Comparison of ENCODE assay signal across 8 cellular contexts in the genomic region with DNA sequence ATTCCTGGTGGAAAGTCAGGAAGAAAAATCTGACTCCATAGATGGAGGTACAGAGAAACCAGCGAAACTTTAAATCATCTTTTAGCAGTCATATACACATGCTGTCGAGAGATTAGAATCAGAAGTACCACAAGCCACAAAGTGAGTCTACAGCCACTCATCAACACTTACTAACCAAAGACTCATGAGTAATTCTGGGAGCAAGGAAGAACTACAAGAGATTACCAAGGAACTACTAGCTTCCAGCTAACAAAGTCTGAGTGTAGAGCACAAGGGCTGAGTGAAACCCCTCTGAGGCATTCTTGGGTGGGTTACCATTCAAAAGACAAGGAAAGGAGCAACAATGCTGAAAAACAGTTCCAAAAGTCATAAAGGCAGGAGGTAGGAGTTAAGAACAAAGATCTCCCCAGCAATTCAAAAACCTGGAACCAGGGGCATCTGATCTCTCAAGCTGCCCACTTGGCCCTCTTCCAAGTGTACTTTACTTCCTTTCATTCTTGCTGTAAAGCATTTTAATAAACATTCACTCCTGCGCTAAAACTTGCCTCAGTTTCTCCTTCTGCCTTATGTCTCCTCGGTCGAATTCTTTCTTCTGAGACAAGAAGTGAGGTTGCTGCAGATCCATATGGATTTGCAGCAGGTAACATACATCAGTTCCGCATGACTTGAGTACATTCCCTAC. TPM values are rescaled to one million over a fixed set of nuclear protein-coding genes. Genes with fewer than 3 reads are reported as not detected.
A peak's percentile ranks its signal among the peaks of the same experiment; 100 is the strongest.
DNase-seq lines count a peak whose midpoint lies in the region; ATAC-seq and TF ChIP-seq lines count a peak whose summit lies in the region.

No MANE protein-coding gene starts in this region.

- DNase-seq in Right ventricle myocardium superior (no peak), heart left ventricle (no peak), RPMI7951 (ENCODE audit: low read depth) (peak; percentile 76), fibroblast of villous mesenchyme (ENCODE audit: low read depth) (peak; percentile 39), tibial artery (no peak), amniotic stem cell (lab: John Stamatoyannopoulos, UW) (no peak), retina (no peak)

- peaks cover 0 to 47% (median 15%) of the 10 kb centered on the region in 12 donors for H3K4me1 ChIP-seq in heart left ventricle
- peaks cover 0 to 13% (median 8%) of the 10 kb centered on the region in 4 donors for H3K4me1 ChIP-seq in tibial artery

- peaks cover 0 to 16% (median 8%) of the 10 kb centered on the region in 9 donors for H3K36me3 ChIP-seq in heart left ventricle
- H3K36me3 ChIP-seq in tibial artery, result peaks cover 0 to 13% (median 0%) of the 10 kb centered on the region in 3 donors

- TF ChIP-seq CTCF in heart left ventricle (IDR thresholded peaks at IDR 0.05) (no peak), fibroblast of villous mesenchyme (IDR thresholded peaks at IDR 0.05; ENCODE audit: insufficient read depth, low read depth, low read length) (no peak), tibial artery (IDR thresholded peaks at IDR 0.05) (no peak)

- H3K27ac ChIP-seq in heart left ventricle (peak overlapping the region in 1 of 12 donors; percentile 65), tibial artery (no peak overlapping the region)

- no peaks in the 10 kb centered on the region for H3K27me3 ChIP-seq in heart left ventricle
- no peaks in the 10 kb centered on the region for H3K27me3 ChIP-seq in tibial artery

- intact Hi-C loops in Right ventricle myocardium superior (cut with DNase I) (no loop called here), heart left ventricle (cut with DNase I) (no loop called here), tibial artery (cut with DNase I; ENCODE audit: low total_unique reads) (no loop called here)

- H3K9me3 ChIP-seq in heart left ventricle (peaks cover 0 to 16% (median 3%) of the 10 kb centered on the region in 12 donors), tibial artery (no peaks in the 10 kb centered on the region)

- TF ChIP-seq POLR2A in heart left ventricle (IDR thresholded peaks at IDR 0.05), result no peak

- 83 to 87% (median 85%) methylated on average over 6 of the region's 6 CpGs for WGBS in heart left ventricle, 4 donors

- ATAC-seq in Right ventricle myocardium superior (ENCODE audit: poor library complexity) (peak; percentile 15), heart left ventricle (no peak), HG02973 (IDR thresholded peaks at IDR 0.05; ENCODE audit: unreplicated experiment) (peak; percentile 38)

- H3K4me3 ChIP-seq in heart left ventricle (no peak overlapping the region), fibroblast of villous mesenchyme (ENCODE audit: low read depth, low read length) (no peak overlapping the region), tibial artery (no peak overlapping the region)

RNA-seq across cellular contexts. Expression of a gene that starts 13.0 kb away (rescaled TPM):
- 17.3 TPM for total RNA-seq in Right ventricle myocardium superior
- total RNA-seq in heart left ventricle, result 10 to 100 TPM; 16.9 to 28.4 (median 21.0) TPM
- polyA plus RNA-seq in heart left ventricle, result 10 to 100 TPM; 11.5 to 16.6 TPM
- 19.9 and 24.4 TPM in 2 replicates for total RNA-seq in RPMI7951 (2014; rRNA removed; shearing (Covaris generic))
- total RNA-seq in fibroblast of villous mesenchyme, result 35.1 and 50.5 TPM in 2 replicates

Comparison
In these comparisons a context has a peak if more than half of its experiments do, and no peak if none do; other contexts are left out.
1. ATAC-seq: peak in Right ventricle myocardium superior (single experiment) and HG02973 (single experiment); none in heart left ventricle (0 of 4).
2. DNase-seq: peak in RPMI7951 (single experiment) and fibroblast of villous mesenchyme (single experiment); none in Right ventricle myocardium superior (single experiment), heart left ventricle (0 of 5), tibial artery (0 of 2), amniotic stem cell (single experiment) and retina (single experiment).